Comparison of ENCODE assay signal across 8 cellular contexts in the genomic region with DNA sequence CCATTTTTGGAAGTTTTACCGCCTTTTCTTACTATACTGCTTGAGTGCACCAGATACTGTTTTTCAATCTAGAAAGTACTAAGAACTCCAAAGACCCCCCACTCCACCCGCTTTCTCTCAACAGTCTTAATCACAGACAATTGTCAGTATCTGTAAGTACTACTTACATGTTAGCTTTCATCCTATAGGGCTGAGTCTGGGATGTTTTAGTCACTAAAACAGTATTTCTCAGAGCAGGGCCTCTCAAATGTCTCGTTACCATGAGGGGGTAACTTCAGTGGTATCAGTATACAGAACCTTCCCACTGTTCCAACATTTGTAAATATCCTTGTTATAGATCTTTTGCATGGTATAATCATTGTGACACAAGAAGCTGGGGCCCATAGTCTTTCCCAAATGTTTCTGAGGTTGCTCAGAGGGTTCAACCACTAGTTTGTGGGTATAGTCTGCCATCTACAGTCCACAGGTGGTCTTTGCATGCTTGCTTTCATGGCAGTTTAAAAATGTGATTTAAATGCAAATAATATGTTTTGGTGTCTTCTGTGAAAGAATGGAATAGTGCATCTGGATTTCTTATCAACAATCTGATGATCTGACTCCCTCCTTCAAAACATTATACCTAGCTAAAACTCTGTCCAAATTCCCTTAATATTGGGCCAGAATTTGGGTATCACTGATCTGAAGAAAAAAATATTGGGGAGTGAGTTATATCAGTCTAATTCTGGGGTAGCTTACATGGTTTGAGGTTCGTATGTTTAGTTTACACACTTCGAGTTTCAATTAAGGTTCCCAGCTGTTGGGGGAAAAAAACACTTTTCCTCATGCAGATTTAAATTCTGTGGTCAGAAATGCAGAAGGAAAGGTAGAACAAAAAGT. TPM values are rescaled to one million over a fixed set of nuclear protein-coding genes. Genes with fewer than 3 reads are reported as not detected.
DNase-seq lines count a peak whose midpoint lies in the region; ATAC-seq and TF ChIP-seq lines count a peak whose summit lies in the region.

No MANE protein-coding gene starts in this region.

- no peak overlapping the region for H2AFZ ChIP-seq in KMS-11 (ENCODE audit: low read depth)

- peaks cover 4% of the 10 kb centered on the region for H3K36me3 Mint-ChIP-seq in endothelial cell (ENCODE audit: low read depth, unreplicated experiment)

- no peaks in the 10 kb centered on the region for H3K27me3 ChIP-seq in KMS-11 (ENCODE audit: insufficient read depth, low read depth)

- no peaks in the 10 kb centered on the region for H4K20me1 ChIP-seq in KMS-11 (ENCODE audit: insufficient read depth)

- CTCF ChIA-PET in RWPE1 (lab: Yijun Ruan, JAX): interaction anchor here (0.6 to 4.9 kb wide), 5 partner anchors 12 to 239 kb away, joined by 3 to 52 read pairs (median 3); no protein-coding TSS in a partner anchor

- peak; percentile 86 for TF ChIP-seq CTCF in KMS-11 (conservative IDR thresholded peaks at IDR 0.05; ENCODE audit: low read depth, low read length)
- peak; percentile 80 for TF ChIP-seq CTCF in RWPE1 (conservative IDR thresholded peaks at IDR 0.05; ENCODE audit: low read depth)
- peak; percentile 73 for TF ChIP-seq CTCF in endothelial cell (IDR thresholded peaks at IDR 0.05; ENCODE audit: unreplicated experiment)
- TF ChIP-seq CTCF in mucosa of descending colon (IDR thresholded peaks at IDR 0.05): peak; percentile 27

- DNase-seq in AG08395 (ENCODE audit: low spot score) (peak; percentile 80), GM03348 (ENCODE audit: low spot score) (peak; percentile 79), RWPE1 (ENCODE audit: low spot score) (peak; percentile 59), endothelial cell (ENCODE audit: low spot score) (peak; percentile 40), mucosa of descending colon (peak in 1 of 3 donors; percentile 39), HK-2 (ENCODE audit: unreplicated experiment) (no peak)

- H3K9me3 Mint-ChIP-seq in endothelial cell (ENCODE audit: unreplicated experiment): no peaks in the 10 kb centered on the region

- no peak overlapping the region for H3K27ac Mint-ChIP-seq in endothelial cell (ENCODE audit: unreplicated experiment)

- H3K79me2 ChIP-seq in KMS-11 (ENCODE audit: insufficient read depth, low read depth): no peaks in the 10 kb centered on the region

- H3K27ac ChIP-seq in KMS-11 (no peak overlapping the region), RWPE1 (no peak overlapping the region)

- no peaks in the 10 kb centered on the region for H3K4me1 ChIP-seq in KMS-11 (ENCODE audit: low read depth, poor library complexity, severe bottlenecking)
- H3K4me1 ChIP-seq in mucosa of descending colon (ENCODE audit: low read depth): no peaks in the 10 kb centered on the region

- POLR2A ChIA-PET in RWPE1 (lab: Yijun Ruan, JAX; ENCODE audit: low non-redundant PET): interaction anchor here (0.5 kb wide), 1 partner anchor 35 kb away, joined by 4 read pairs; no protein-coding TSS in a partner anchor

- H3K4me3 Mint-ChIP-seq in endothelial cell (ENCODE audit: unreplicated experiment): no peak overlapping the region

- intact Hi-C loops in mucosa of descending colon (cut with DNase I, micrococcal nuclease): no loop called here

- H3K27me3 Mint-ChIP-seq in endothelial cell (ENCODE audit: unreplicated experiment): no peaks in the 10 kb centered on the region

- ATAC-seq in mucosa of descending colon (peak; percentile 59), HG02623 (IDR thresholded peaks at IDR 0.05; ENCODE audit: unreplicated experiment) (no peak)

- no peaks in the 10 kb centered on the region for H3K9me3 ChIP-seq in mucosa of descending colon

- H3K4me3 ChIP-seq in KMS-11 (IDR thresholded peaks at IDR 0.05; ENCODE audit: insufficient read depth, low read depth, low read length) (no peak overlapping the region), mucosa of descending colon (no peak overlapping the region)

- peaks cover 3% of the 10 kb centered on the region for H3K4me1 Mint-ChIP-seq in endothelial cell (ENCODE audit: unreplicated experiment)

- H3K36me3 ChIP-seq in KMS-11 (ENCODE audit: insufficient read depth): no peaks in the 10 kb centered on the region
- no peaks in the 10 kb centered on the region for H3K36me3 ChIP-seq in mucosa of descending colon (ENCODE audit: low read depth)

- no peak overlapping the region for H3K4me2 ChIP-seq in KMS-11

- no peak overlapping the region for H3K9ac ChIP-seq in KMS-11

RNA-seq across cellular contexts. Expression of a gene that starts 18.0 kb away (rescaled TPM):
- total RNA-seq in endothelial cell (ENCODE audit: unreplicated experiment): 50.4 TPM
- 10 to 100 TPM; 47.6 to 62.0 (median 60.4) TPM for total RNA-seq in mucosa of descending colon

Comparison
In these comparisons a context has a peak if more than half of its experiments do, and no peak if none do; other contexts are left out.
1. CTCF ChIP-seq: peak in every context shown above with its lines; median percentile 86 in KMS-11; 80 in RWPE1; 73 in endothelial cell; 27 in mucosa of descending colon.